In the genomic region with DNA sequence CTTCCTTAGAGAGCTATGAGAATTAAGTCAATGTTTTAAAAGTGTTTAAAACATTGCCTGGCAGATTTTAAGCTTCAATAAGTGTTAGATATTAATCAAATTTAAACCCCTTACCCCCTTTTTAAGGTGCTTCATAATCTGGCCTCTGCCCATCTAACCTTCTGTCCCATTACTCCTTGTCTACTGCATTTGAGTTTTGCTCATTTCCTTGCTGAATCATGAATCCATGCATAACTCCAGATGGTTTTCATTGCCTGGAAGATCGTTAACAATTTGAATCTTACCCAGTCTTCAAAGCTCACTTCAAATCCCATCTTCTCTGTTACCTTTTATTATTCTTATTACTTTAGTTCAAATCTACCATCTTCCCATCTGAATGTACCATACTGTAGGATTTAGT, we compare ENCODE assay signal across 26 cellular contexts. TPM values are rescaled to one million over a fixed set of nuclear protein-coding genes. Genes with fewer than 3 reads are reported as not detected.
A peak's percentile ranks its signal among the peaks of the same experiment; 100 is the strongest.
DNase-seq lines count a peak whose midpoint lies in the region; ATAC-seq, FAIRE-seq and TF ChIP-seq lines count a peak whose summit lies in the region.
"Had no signal": no experiment of that assay in that cellular context is flagged by ENCODE, and none has a peak within 500 bp of the region (broad histone marks: within the 10 kb centered on the region; RNA-seq: fewer than 3 reads in every experiment).

No MANE protein-coding gene starts in this region.

- POLR2A ChIA-PET in K562 (lab: Yijun Ruan, JAX) = interaction anchor here (0.7 to 1.7 kb wide), 8 partner anchors 8 to 98 kb away, joined by 3 to 5 read pairs (median 4); partner anchors contain the start of gene RBM8A

- intact Hi-C loops in K562 (cut with micrococcal nuclease) = loop anchor here (10.0 kb wide), 1 partner anchor 292 kb away; no protein-coding TSS in a partner anchor
- intact Hi-C loops in natural killer cell (cut with micrococcal nuclease) = no loop called here
- intact Hi-C loops in Calu3 (cut with micrococcal nuclease; ENCODE audit: unreplicated experiment) = no loop called here

- H3K4me1 ChIP-seq in K562 (replicated peaks in 1 of 2; ENCODE audit: control insufficient read depth in 2 of 2, insufficient read depth in 2 of 2, low read length in 2 of 2) (peaks cover 9 to 19% of the 10 kb centered on the region in 2 experiments), osteoblast (ENCODE audit: insufficient read depth, low read length) (peaks cover 11% of the 10 kb centered on the region)

- H3K27ac ChIP-seq in K562 (ENCODE audit: extremely low read depth, low read depth, low read length) = no peak overlapping the region
- H3K27ac ChIP-seq in osteoblast (ENCODE audit: low read depth, low read length) = no peak overlapping the region
- H3K27ac ChIP-seq: KMS-11, Peyer's patch had no signal

- H3K79me2 ChIP-seq in K562 (ENCODE audit: control insufficient read depth, insufficient read depth, low read length) = no peaks in the 10 kb centered on the region
- H3K79me2 ChIP-seq in osteoblast (ENCODE audit: insufficient read depth, low read length) = no peaks in the 10 kb centered on the region

- H3K9me3 ChIP-seq in K562 (replicated peaks; ENCODE audit: control insufficient read depth, insufficient read depth, low read depth, low read length) (no peaks in the 10 kb centered on the region), osteoblast (ENCODE audit: low read depth, low read length) (no peaks in the 10 kb centered on the region)
- H3K9me3 ChIP-seq: Peyer's patch had no signal

- H4K20me1 ChIP-seq in K562 (replicated peaks; ENCODE audit: control insufficient read depth, insufficient read depth, low read length) (no peaks in the 10 kb centered on the region), osteoblast (ENCODE audit: insufficient read depth, low read length) (no peaks in the 10 kb centered on the region)

- H3K9me1 ChIP-seq in K562 (ENCODE audit: control insufficient read depth, insufficient read depth, low read length) = no peaks in the 10 kb centered on the region

- WGBS in K562 (ENCODE audit: insufficient coverage, low coverage, missing lambda C conversion rate) = 25% methylated on average over 1 of the region's 1 CpG

- no peak for TF ChIP-seq POLR2A in K562 (conservative IDR thresholded peaks at IDR 0.05)

- H3K36me3 ChIP-seq in K562 (ENCODE audit: control insufficient read depth, insufficient read depth, low read length) (no peaks in the 10 kb centered on the region), osteoblast (ENCODE audit: insufficient read depth, low read length) (no peaks in the 10 kb centered on the region)
- H3K36me3 ChIP-seq: Peyer's patch had no signal

- no peak for TF ChIP-seq CTCF in HFFc6 (IDR thresholded peaks at IDR 0.05)
- no peak for TF ChIP-seq CTCF in K562 (IDR thresholded peaks at IDR 0.05 in 2 of 3, conservative IDR thresholded peaks at IDR 0.05 in 1 of 3; ENCODE audit: insufficient read depth in 2 of 3, low read depth in 1 of 3, low read length in 3 of 3)
- no peak for TF ChIP-seq CTCF in osteoblast (IDR thresholded peaks at IDR 0.05; ENCODE audit: extremely low read depth, low read depth, low read length)
- TF ChIP-seq CTCF in natural killer cell (IDR thresholded peaks at IDR 0.05) = no peak
- no peak for TF ChIP-seq CTCF in Calu3 (IDR thresholded peaks at IDR 0.05; ENCODE audit: unreplicated experiment)

- no peak overlapping the region for H3K9ac ChIP-seq in K562 (ENCODE audit: insufficient read depth in 1 of 2, low read depth in 2 of 2, low read length in 2 of 2)
- H3K9ac ChIP-seq: KMS-11 had no signal

- peaks cover 4% of the 10 kb centered on the region for H3K27me3 Mint-ChIP-seq in HFFc6 (ENCODE audit: insufficient read depth)
- H3K27me3 Mint-ChIP-seq in natural killer cell (ENCODE audit: low read depth in 2 of 2) = peaks cover 28 to 45% of the 10 kb centered on the region in 2 donors
- H3K27me3 Mint-ChIP-seq in Calu3 (ENCODE audit: unreplicated experiment) = peaks cover 67% of the 10 kb centered on the region

- H3K36me3 Mint-ChIP-seq in HFFc6 (ENCODE audit: low read depth) (no peaks in the 10 kb centered on the region), natural killer cell (no peaks in the 10 kb centered on the region), Calu3 (ENCODE audit: insufficient read depth, unreplicated experiment) (peaks cover 5% of the 10 kb centered on the region)
- H3K36me3 Mint-ChIP-seq: T-cell had no signal

- peak; percentile 38 for DNase-seq in AG20443 (ENCODE audit: low spot score)
- DNase-seq in HFFc6 = peak; percentile 19
- no peak for DNase-seq in K562 (ENCODE audit: extremely low read depth in 1 of 4, low spot score in 3 of 4)
- DNase-seq in osteoblast (ENCODE audit: insufficient read length, low spot score, missing footprints) = peak; percentile 50
- no peak for DNase-seq in activated naive CD4-positive, alpha-beta T cell (lab: John Stamatoyannopoulos, UW)
- DNase-seq in natural killer cell = no peak
- no peak for DNase-seq in Calu3
- DNase-seq: DMS153, DND-41, H7, IMR-90, NCI-H1048, NCI-H1417, NCI-H1694, NCI-H2029 treated with DMSO at 0.1 percent for 48 hours, NCI-H2227 treated with DMSO at 0.1 percent for 48 hours, NCI-H526 treated with DMSO at 0.1 percent for 48 hours, Peyer's patch, T-cell had no signal

- H3K27me3 ChIP-seq in K562 (ENCODE audit: control insufficient read depth in 2 of 2, insufficient read depth in 2 of 2, low read length in 2 of 2) (no peaks in the 10 kb centered on the region), osteoblast (ENCODE audit: insufficient read depth, low read length) (peaks cover 21% of the 10 kb centered on the region)

- H3K4me2 ChIP-seq in K562 (ENCODE audit: insufficient read depth, low read length) = no peak overlapping the region
- H3K4me2 ChIP-seq in osteoblast (ENCODE audit: insufficient read depth, low read length) = no peak overlapping the region
- H3K4me2 ChIP-seq: KMS-11 had no signal

- CTCF ChIA-PET in K562 (lab: Yijun Ruan, JAX; ENCODE audit: low intra/inter-chr PET ratio) (interaction anchor here (1.1 kb wide), 1 partner anchor 38 kb away, joined by 3 read pairs; no protein-coding TSS in a partner anchor), Calu3 (lab: Charles Lee) (interaction anchor here (1.1 to 1.3 kb wide), 2 partner anchors 15 to 125 kb away, joined by 3 to 4 read pairs; no protein-coding TSS in a partner anchor)

- H3K4me3 ChIP-seq in K562 (no peak overlapping the region), osteoblast (ENCODE audit: insufficient read depth, low read length) (no peak overlapping the region)
- H3K4me3 ChIP-seq: Peyer's patch had no signal

- H3K9me3 Mint-ChIP-seq in HFFc6 = no peaks in the 10 kb centered on the region
- H3K9me3 Mint-ChIP-seq in natural killer cell = no peaks in the 10 kb centered on the region
- no peaks in the 10 kb centered on the region for H3K9me3 Mint-ChIP-seq in Calu3 (ENCODE audit: low read depth, unreplicated experiment)
- H3K9me3 Mint-ChIP-seq: T-cell had no signal

- H2AFZ ChIP-seq in K562 (ENCODE audit: low read depth, low read length) (peak overlapping the region; percentile 44; the same call in 1 of the 2 replicates), osteoblast (ENCODE audit: low read length) (peak overlapping the region; percentile 27)

- TF ChIP-seq EP300 in K562 (IDR thresholded peaks at IDR 0.05; ENCODE audit: low read length) = no peak

- peaks cover 54% of the 10 kb centered on the region for H3K4me1 Mint-ChIP-seq in HFFc6 (ENCODE audit: low read depth)
- peaks cover 0 to 6% of the 10 kb centered on the region in 2 donors for H3K4me1 Mint-ChIP-seq in natural killer cell
- H3K4me1 Mint-ChIP-seq in Calu3 (ENCODE audit: low read depth, unreplicated experiment) = peaks cover 8% of the 10 kb centered on the region

- no peak for FAIRE-seq in K562 (lab: Jason Lieb, UNC)
- FAIRE-seq: A204.1, GM18507 had no signal

- ATAC-seq in K562 (no peak), HG02798 (IDR thresholded peaks at IDR 0.05; ENCODE audit: poor library complexity, unreplicated experiment) (no peak), natural killer cell (no peak)
- ATAC-seq: T-cell had no signal

- BruUV-seq in K562 (replicated peaks; lab: Mats Ljungman, UMichigan) = no TSS peak
- no TSS peak for BruUV-seq in Calu3 (replicated peaks; lab: Mats Ljungman, UMichigan)

- in situ Hi-C loops in K562 (cut with MboI) = no loop called here

- H3K27ac Mint-ChIP-seq in HFFc6 = peak overlapping the region; percentile 73
- H3K27ac Mint-ChIP-seq in natural killer cell = no peak overlapping the region
- H3K27ac Mint-ChIP-seq in Calu3 (ENCODE audit: unreplicated experiment) = no peak overlapping the region
- H3K27ac Mint-ChIP-seq: T-cell had no signal

- H3K4me3 Mint-ChIP-seq in HFFc6 (peak overlapping the region; percentile 1; the same call in 1 of the 2 replicates), natural killer cell (no peak overlapping the region), Calu3 (ENCODE audit: low read depth, unreplicated experiment) (no peak overlapping the region)
- H3K4me3 Mint-ChIP-seq: T-cell had no signal

- TF ChIP-seq RAD21 in K562 (CRISPR knock-in tag; conservative IDR thresholded peaks at IDR 0.05 in 1 of 2, IDR thresholded peaks at IDR 0.05 in 1 of 2) = no peak

RNA-seq across cellular contexts. Expression of gene HJV, which starts 4.6 kb away (rescaled TPM):
- not detected for total RNA-seq in HFFc6 (2021; fragmentation: NEBNext Ultra II Directional; extraction: Animal tissue kit (Norgen Biotek cat#: 25700))
- total RNA-seq in K562 (2011; cell fraction: chromatin; rRNA removed; ENCODE audit: low replicate concordance) = 6.4 and 7.7 TPM in 2 replicates
- total RNA-seq in K562 (2011; cell fraction: nucleolus; rRNA removed) = 5.4 and 7.8 TPM in 2 replicates
- 6.4 and 6.9 TPM in 2 replicates for total RNA-seq in K562 (2011; cell fraction: nucleoplasm; rRNA removed)
- 1.1 and 2.5 TPM in 2 replicates for total RNA-seq in K562 (2014; rRNA removed)
- 2.1 and 3.3 TPM in 2 replicates for total RNA-seq in K562 (2014; rRNA removed; fragmentation: Illumina TruSeq; extraction: Trizol)
- total RNA-seq in K562 (2015; rRNA removed; fragmentation: Illumina TruSeq; extraction: Trizol) = 1.9 and 2.9 TPM in 2 replicates
- 2.1 and 2.9 TPM in 2 replicates for total RNA-seq in K562 (2021)
- polyA plus RNA-seq in K562 (2011; rRNA removed) = 3.2 and 6.6 TPM in 2 replicates
- 3.0 and 4.6 TPM in 2 replicates for polyA plus RNA-seq in K562 (2011; cell fraction: cytosol; rRNA removed)
- 3.7 and 5.5 TPM in 2 replicates for polyA plus RNA-seq in K562 (2011; cell fraction: nucleus; rRNA removed)
- 2.9 and 4.8 TPM in 2 replicates for polyA plus RNA-seq in K562 (2012)
- polyA plus RNA-seq in K562 (2014; fragmentation: Illumina TruSeq; extraction: Trizol) = 2.7 and 3.0 TPM in 2 replicates
- 1 to 10 TPM; 1.0 to 1.3 TPM for polyA plus RNA-seq in K562 (2014; fragmentation: Nextera tagmentation; extraction: Ambion mirVana)
- polyA plus RNA-seq in K562 (2014; rRNA removed) = 2.4 and 5.5 TPM in 2 replicates
- 4.3 and 4.5 TPM in 2 replicates for polyA minus RNA-seq in K562 (2011; rRNA and poly(A)+ RNA removed)
- 0.73 and 2.8 TPM in 2 replicates for polyA minus RNA-seq in K562 (2011; cell fraction: cytosol; rRNA and poly(A)+ RNA removed)
- 2.3 and 2.7 TPM in 2 replicates for polyA minus RNA-seq in K562 (2011; cell fraction: nucleus; rRNA and poly(A)+ RNA removed)
- not detected in 2 replicates for total RNA-seq in osteoblast
- not detected for total RNA-seq in natural killer cell
- total RNA-seq in Calu3 (2022) = not detected in 2 replicates
- total RNA-seq: IMR-90, NCI-H460, Peyer's patch, T-cell had no signal
- polyA plus RNA-seq: AG04450, BJ, IMR-90 had no signal

RNA-seq across cellular contexts. Expression of gene TXNIP, which starts 20.5 kb away (rescaled TPM):
- 10 to 100 TPM; 49.2 to 78.0 (median 59.5) TPM for total RNA-seq in HFFc6 (2021; fragmentation: NEBNext Ultra II Directional; extraction: Animal tissue kit (Norgen Biotek cat#: 25700))
- total RNA-seq in K562 (2011; cell fraction: chromatin; rRNA removed; ENCODE audit: low replicate concordance) = 1,167 and 1,393 TPM in 2 replicates
- 716 and 782 TPM in 2 replicates for total RNA-seq in K562 (2011; cell fraction: nucleolus; rRNA removed)
- 756 and 864 TPM in 2 replicates for total RNA-seq in K562 (2011; cell fraction: nucleoplasm; rRNA removed)
- total RNA-seq in K562 (2014; rRNA removed) (202 and 226 TPM in 2 replicates), K562 (2014; rRNA removed; fragmentation: Illumina TruSeq; extraction: Trizol) (278 and 307 TPM in 2 replicates), K562 (2015; rRNA removed; fragmentation: Illumina TruSeq; extraction: Trizol) (217 and 235 TPM in 2 replicates), K562 (2021) (257 and 263 TPM in 2 replicates), osteoblast (400 and 529 TPM in 2 replicates), natural killer cell (1,000 to 10,000 TPM in 2 of 3 donors, 100 to 1,000 TPM in 1; 984 to 1,724 (median 1,422) TPM), Calu3 (2022) (18.5 and 27.3 TPM in 2 replicates)
- polyA plus RNA-seq in K562 (2011; rRNA removed) (499 and 553 TPM in 2 replicates), K562 (2014; fragmentation: Illumina TruSeq; extraction: Trizol) (253 and 295 TPM in 2 replicates), K562 (2014; fragmentation: Nextera tagmentation; extraction: Ambion mirVana) (100 to 1,000 TPM; 120 to 237 TPM), K562 (2014; rRNA removed) (249 and 259 TPM in 2 replicates)
- 244 and 270 TPM in 2 replicates for polyA plus RNA-seq in K562 (2011; cell fraction: cytosol; rRNA removed)
- 1,140 and 1,617 TPM in 2 replicates for polyA plus RNA-seq in K562 (2011; cell fraction: nucleus; rRNA removed)
- 256 and 452 TPM in 2 replicates for polyA plus RNA-seq in K562 (2012)
- polyA minus RNA-seq in K562 (2011; rRNA and poly(A)+ RNA removed) = 595 and 605 TPM in 2 replicates
- polyA minus RNA-seq in K562 (2011; cell fraction: cytosol; rRNA and poly(A)+ RNA removed) = 116 and 223 TPM in 2 replicates
- 667 and 1,436 TPM in 2 replicates for polyA minus RNA-seq in K562 (2011; cell fraction: nucleus; rRNA and poly(A)+ RNA removed)

RNA-seq across cellular contexts. Expression of gene POLR3GL, which starts 52.4 kb away (rescaled TPM):
- 10 to 100 TPM; 23.5 to 29.3 (median 26.2) TPM for total RNA-seq in HFFc6 (2021; fragmentation: NEBNext Ultra II Directional; extraction: Animal tissue kit (Norgen Biotek cat#: 25700))
- 13.4 and 16.3 TPM in 2 replicates for total RNA-seq in K562 (2011; cell fraction: chromatin; rRNA removed; ENCODE audit: low replicate concordance)
- total RNA-seq in K562 (2011; cell fraction: nucleolus; rRNA removed) = 10.0 TPM in 2 replicates
- 9.5 and 10.3 TPM in 2 replicates for total RNA-seq in K562 (2011; cell fraction: nucleoplasm; rRNA removed)
- total RNA-seq in K562 (2014; rRNA removed) = 28.5 and 29.6 TPM in 2 replicates
- total RNA-seq in K562 (2014; rRNA removed; fragmentation: Illumina TruSeq; extraction: Trizol) = 38.6 and 48.4 TPM in 2 replicates
- total RNA-seq in K562 (2015; rRNA removed; fragmentation: Illumina TruSeq; extraction: Trizol) = 35.2 and 38.2 TPM in 2 replicates
- 17.3 and 21.1 TPM in 2 replicates for total RNA-seq in K562 (2021)
- polyA plus RNA-seq in K562 (2011; rRNA removed) = 31.0 and 39.4 TPM in 2 replicates
- polyA plus RNA-seq in K562 (2011; cell fraction: cytosol; rRNA removed) = 20.4 and 22.2 TPM in 2 replicates
- 18.8 and 22.7 TPM in 2 replicates for polyA plus RNA-seq in K562 (2011; cell fraction: nucleus; rRNA removed)
- polyA plus RNA-seq in K562 (2012) = 37.6 and 38.4 TPM in 2 replicates
- polyA plus RNA-seq in K562 (2014; fragmentation: Illumina TruSeq; extraction: Trizol) = 47.6 and 47.9 TPM in 2 replicates
- polyA plus RNA-seq in K562 (2014; fragmentation: Nextera tagmentation; extraction: Ambion mirVana) = 10 to 100 TPM; 14.6 to 21.7 TPM
- polyA plus RNA-seq in K562 (2014; rRNA removed) = 36.1 and 48.4 TPM in 2 replicates
- polyA minus RNA-seq in K562 (2011; rRNA and poly(A)+ RNA removed) = 13.5 and 15.8 TPM in 2 replicates
- polyA minus RNA-seq in K562 (2011; cell fraction: cytosol; rRNA and poly(A)+ RNA removed) = 8.9 and 9.3 TPM in 2 replicates
- polyA minus RNA-seq in K562 (2011; cell fraction: nucleus; rRNA and poly(A)+ RNA removed) = 7.8 and 13.4 TPM in 2 replicates
- total RNA-seq in osteoblast = 9.4 and 13.3 TPM in 2 replicates
- 10 to 100 TPM; 34.9 to 37.5 (median 37.4) TPM for total RNA-seq in natural killer cell
- 9.9 and 11.5 TPM in 2 replicates for total RNA-seq in Calu3 (2022)

RNA-seq across cellular contexts. Expression of gene ANKRD34A, which starts 52.5 kb away (rescaled TPM):
- 10 to 100 TPM in 3 of 6 experiments, 1 to 10 TPM in 3; 8.1 to 14.9 (median 10.2) TPM for total RNA-seq in HFFc6 (2021; fragmentation: NEBNext Ultra II Directional; extraction: Animal tissue kit (Norgen Biotek cat#: 25700))
- 1.7 and 2.2 TPM in 2 replicates for total RNA-seq in K562 (2011; cell fraction: chromatin; rRNA removed; ENCODE audit: low replicate concordance)
- total RNA-seq in K562 (2011; cell fraction: nucleolus; rRNA removed) = 2.3 and 3.2 TPM in 2 replicates
- 2.1 and 2.3 TPM in 2 replicates for total RNA-seq in K562 (2011; cell fraction: nucleoplasm; rRNA removed)
- 0.41 and 0.86 TPM in 2 replicates for total RNA-seq in K562 (2014; rRNA removed)
- total RNA-seq in K562 (2014; rRNA removed; fragmentation: Illumina TruSeq; extraction: Trizol) = 0.18 and 0.38 TPM in 2 replicates
- 0.43 and 0.45 TPM in 2 replicates for total RNA-seq in K562 (2015; rRNA removed; fragmentation: Illumina TruSeq; extraction: Trizol)
- total RNA-seq in K562 (2021) = 0.89 and 1.6 TPM in 2 replicates
- polyA plus RNA-seq in K562 (2011; rRNA removed) = 0.81 and 1.0 TPM in 2 replicates
- 0.80 and 1.2 TPM in 2 replicates for polyA plus RNA-seq in K562 (2011; cell fraction: cytosol; rRNA removed)
- 3.0 and 4.9 TPM in 2 replicates for polyA plus RNA-seq in K562 (2011; cell fraction: nucleus; rRNA removed)
- polyA plus RNA-seq in K562 (2012) = 0.68 and 1.0 TPM in 2 replicates
- 0.80 and 0.91 TPM in 2 replicates for polyA plus RNA-seq in K562 (2014; fragmentation: Illumina TruSeq; extraction: Trizol)
- under 1 TPM; 0.06 to 0.07 TPM for polyA plus RNA-seq in K562 (2014; fragmentation: Nextera tagmentation; extraction: Ambion mirVana)
- 0.64 and 0.81 TPM in 2 replicates for polyA plus RNA-seq in K562 (2014; rRNA removed)
- 0.49 and 0.72 TPM in 2 replicates for polyA minus RNA-seq in K562 (2011; rRNA and poly(A)+ RNA removed)
- 0.38 and 1.2 TPM in 2 replicates for polyA minus RNA-seq in K562 (2011; cell fraction: cytosol; rRNA and poly(A)+ RNA removed)
- polyA minus RNA-seq in K562 (2011; cell fraction: nucleus; rRNA and poly(A)+ RNA removed) = 1.9 and 2.0 TPM in 2 replicates
- total RNA-seq in osteoblast = 0.59 and 1.1 TPM in 2 replicates
- total RNA-seq in natural killer cell = 1 to 10 TPM; 1.4 to 1.9 (median 1.4) TPM
- 0.19 and 0.27 TPM in 2 replicates for total RNA-seq in Calu3 (2022)

RNA-seq across cellular contexts. Expression of gene LIX1L, which starts 59.1 kb away (rescaled TPM):
- 10 to 100 TPM; 51.0 to 59.6 (median 56.1) TPM for total RNA-seq in HFFc6 (2021; fragmentation: NEBNext Ultra II Directional; extraction: Animal tissue kit (Norgen Biotek cat#: 25700))
- 5.2 and 6.2 TPM in 2 replicates for total RNA-seq in K562 (2011; cell fraction: chromatin; rRNA removed; ENCODE audit: low replicate concordance)
- total RNA-seq in K562 (2011; cell fraction: nucleolus; rRNA removed) = 4.7 and 4.8 TPM in 2 replicates
- total RNA-seq in K562 (2011; cell fraction: nucleoplasm; rRNA removed) = 8.9 and 14.7 TPM in 2 replicates
- 7.4 and 10.7 TPM in 2 replicates for total RNA-seq in K562 (2014; rRNA removed)
- total RNA-seq in K562 (2014; rRNA removed; fragmentation: Illumina TruSeq; extraction: Trizol) = 10.0 and 11.0 TPM in 2 replicates
- total RNA-seq in K562 (2015; rRNA removed; fragmentation: Illumina TruSeq; extraction: Trizol) = 11.7 and 12.9 TPM in 2 replicates
- 15.7 and 16.4 TPM in 2 replicates for total RNA-seq in K562 (2021)
- polyA plus RNA-seq in K562 (2011; rRNA removed) = 20.6 and 26.5 TPM in 2 replicates
- 23.9 and 30.3 TPM in 2 replicates for polyA plus RNA-seq in K562 (2011; cell fraction: cytosol; rRNA removed)
- polyA plus RNA-seq in K562 (2011; cell fraction: nucleus; rRNA removed) = 5.3 and 5.5 TPM in 2 replicates
- 4.7 and 8.4 TPM in 2 replicates for polyA plus RNA-seq in K562 (2012)
- polyA plus RNA-seq in K562 (2014; fragmentation: Illumina TruSeq; extraction: Trizol) = 10.5 and 12.5 TPM in 2 replicates
- 1 to 10 TPM; 4.6 to 9.2 TPM for polyA plus RNA-seq in K562 (2014; fragmentation: Nextera tagmentation; extraction: Ambion mirVana)
- 13.5 and 16.1 TPM in 2 replicates for polyA plus RNA-seq in K562 (2014; rRNA removed)
- polyA minus RNA-seq in K562 (2011; rRNA and poly(A)+ RNA removed) = 17.0 and 21.0 TPM in 2 replicates
- polyA minus RNA-seq in K562 (2011; cell fraction: cytosol; rRNA and poly(A)+ RNA removed) = 11.1 and 12.0 TPM in 2 replicates
- polyA minus RNA-seq in K562 (2011; cell fraction: nucleus; rRNA and poly(A)+ RNA removed) = 1.8 and 3.0 TPM in 2 replicates
- 33.3 and 33.7 TPM in 2 replicates for total RNA-seq in osteoblast
- 10 to 100 TPM; 33.4 to 41.3 (median 38.2) TPM for total RNA-seq in natural killer cell
- total RNA-seq in Calu3 (2022) = 6.3 and 7.2 TPM in 2 replicates

Comparison
In these comparisons a context has a peak if more than half of its experiments do, and no peak if none do; other contexts are left out.
1. DNase-seq: peak in AG20443 (single experiment), HFFc6 (single experiment) and osteoblast (single experiment); none in K562 (0 of 4), activated naive CD4-positive, alpha-beta T cell (0 of 4), natural killer cell (single experiment) and Calu3 (single experiment).